In genomic region chr12:120437735-120438494, GRCh38 we compare ENCODE assay signal across 1 cellular context.
TF ChIP-seq lines count a peak whose summit lies in the region.

Gene COX6A1 (plus strand): TSS chr12:120438113. CDS start chr12:120438127, 14 bp downstream.

TF ChIP-seq in HepG2, 621 proteins besides CTCF, POLR2A, EP300 and RAD21 (continued from another document and continues in another):
- no peak for TF ChIP-seq CEBPZ (IDR thresholded peaks at IDR 0.05; ENCODE audit: low read length)
- TF ChIP-seq GMEB2 (CRISPR knock-in tag; IDR thresholded peaks at IDR 0.05; ENCODE audit: low read depth): no peak
- no peak for TF ChIP-seq SP140L (CRISPR knock-in tag; IDR thresholded peaks at IDR 0.05; ENCODE audit: borderline replicate concordance)
- no peak for TF ChIP-seq ZNF749 (CRISPR knock-in tag; IDR thresholded peaks at IDR 0.05; ENCODE audit: borderline replicate concordance)
- TF ChIP-seq MIER2 (CRISPR knock-in tag; IDR thresholded peaks at IDR 0.05): no peak
- TF ChIP-seq ZNF18 (CRISPR knock-in tag; IDR thresholded peaks at IDR 0.05; ENCODE audit: insufficient replicate concordance): no peak
- no peak for TF ChIP-seq SPEN (CRISPR knock-in tag; IDR thresholded peaks at IDR 0.05; ENCODE audit: low read depth)
- TF ChIP-seq CERS6 (CRISPR knock-in tag; IDR thresholded peaks at IDR 0.05): no peak
- TF ChIP-seq MYNN (CRISPR knock-in tag; IDR thresholded peaks at IDR 0.05; ENCODE audit: low read depth): 0 out of 2 replicates have a peak, but pooled peaks have one; percentile 33
- no peak for TF ChIP-seq DDIT3 (CRISPR knock-in tag; IDR thresholded peaks at IDR 0.05)
- TF ChIP-seq ZNF225 (CRISPR knock-in tag; IDR thresholded peaks at IDR 0.05): 0 out of 2 replicates have a peak, but pooled peaks have one; percentile 47
- TF ChIP-seq ZBTB2 (CRISPR knock-in tag; IDR thresholded peaks at IDR 0.05; ENCODE audit: low read depth): no peak
- peak; percentile 71; the same call in 1 of the 2 replicates for TF ChIP-seq FOXK1 (CRISPR knock-in tag; IDR thresholded peaks at IDR 0.05; ENCODE audit: borderline replicate concordance, low read depth)
- 0 out of 2 replicates have a peak, but pooled peaks have one; percentile 55 for TF ChIP-seq ZNF558 (CRISPR knock-in tag; IDR thresholded peaks at IDR 0.05; ENCODE audit: borderline replicate concordance)
- TF ChIP-seq SRSF9 (IDR thresholded peaks at IDR 0.05; ENCODE audit: borderline replicate concordance, insufficient read depth, low read depth, low read length, poor library complexity, severe bottlenecking): no peak
- no peak for TF ChIP-seq PAX8 (CRISPR knock-in tag; IDR thresholded peaks at IDR 0.05; ENCODE audit: borderline replicate concordance)
- TF ChIP-seq RFX1 (IDR thresholded peaks at IDR 0.05): no peak
- TF ChIP-seq ARNTL (CRISPR knock-in tag; IDR thresholded peaks at IDR 0.05): no peak
- TF ChIP-seq GPBP1L1 (CRISPR knock-in tag; IDR thresholded peaks at IDR 0.05): no peak
- TF ChIP-seq NRL (CRISPR knock-in tag; IDR thresholded peaks at IDR 0.05; ENCODE audit: borderline replicate concordance): peak; percentile 76; the same call in 1 of the 2 replicates
- no peak for TF ChIP-seq PLRG1 (conservative IDR thresholded peaks at IDR 0.05)
- TF ChIP-seq ZNF674 (CRISPR knock-in tag; IDR thresholded peaks at IDR 0.05; ENCODE audit: low read depth): no peak
- TF ChIP-seq HMGA1 (CRISPR knock-in tag; conservative IDR thresholded peaks at IDR 0.05): no peak
- no peak for TF ChIP-seq NR2F1 (CRISPR knock-in tag; IDR thresholded peaks at IDR 0.05)
- TF ChIP-seq ZHX2 (IDR thresholded peaks at IDR 0.05; ENCODE audit: low read depth): peak; percentile 70
- TF ChIP-seq ZHX2 (CRISPR knock-in tag; IDR thresholded peaks at IDR 0.05; ENCODE audit: borderline replicate concordance): no peak
- TF ChIP-seq KAT7 (CRISPR knock-in tag; IDR thresholded peaks at IDR 0.05; ENCODE audit: borderline replicate concordance): no peak; the same call in 1 of the 2 replicates
- TF ChIP-seq MTA1 (CRISPR knock-in tag; IDR thresholded peaks at IDR 0.05; ENCODE audit: borderline replicate concordance): no peak
- TF ChIP-seq TRIM22 (IDR thresholded peaks at IDR 0.05): no peak
- TF ChIP-seq ZNF768 (CRISPR knock-in tag; IDR thresholded peaks at IDR 0.05): peak; percentile 74
